In the genomic region with DNA sequence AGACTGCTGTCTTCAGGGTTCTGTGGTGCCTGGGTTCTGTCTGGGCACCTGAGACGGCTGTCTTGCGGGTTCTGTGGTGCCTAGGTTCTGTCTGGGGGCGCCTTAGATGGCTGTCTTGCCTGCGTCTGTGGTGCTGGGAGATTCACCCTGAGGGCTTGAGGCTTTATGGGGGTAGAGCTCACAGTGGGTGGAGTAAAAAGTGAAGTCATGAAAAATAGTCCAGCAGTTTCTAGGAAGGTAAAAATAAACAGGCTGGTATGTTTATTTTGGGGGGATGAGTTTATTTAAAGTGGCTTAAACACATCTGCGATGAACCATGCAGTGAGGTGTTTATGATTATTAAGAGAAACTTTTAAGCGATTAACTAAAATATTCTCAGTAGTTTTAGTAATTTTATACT, we compare ENCODE assay signal across 19 cellular contexts.
DNase-seq lines count a peak whose midpoint lies in the region; ATAC-seq, FAIRE-seq and TF ChIP-seq lines count a peak whose summit lies in the region.
"Had no signal": no experiment of that assay in that cellular context is flagged by ENCODE, and none has a peak within 500 bp of the region (broad histone marks: within the 10 kb centered on the region; RNA-seq: fewer than 3 reads in every experiment).

No MANE protein-coding gene starts in this region.

- intact Hi-C loops in esophagus muscularis mucosa (cut with DNase I) (loop anchor here (5.0 kb wide), 1 partner anchor 69 kb away; no protein-coding TSS in a partner anchor), psoas muscle (cut with DNase I) (no loop called here), HepG2 (cut with micrococcal nuclease; ENCODE audit: unreplicated experiment) (no loop called here)
- intact Hi-C loops in CD4-positive, alpha-beta T cell (cut with DNase I, micrococcal nuclease) = no loop called here

- H3K9me3 Mint-ChIP-seq in CD4-positive, alpha-beta T cell = no peaks in the 10 kb centered on the region
- H3K9me3 Mint-ChIP-seq: immature natural killer cell had no signal

- no peak overlapping the region for H2AFZ ChIP-seq in HepG2 (ENCODE audit: low read length)

- CTCF ChIA-PET in BJ (lab: Yijun Ruan, JAX) (interaction anchor here (1.1 to 1.2 kb wide), 2 partner anchors 12 to 23 kb away, joined by 3 read pairs; no protein-coding TSS in a partner anchor), HEK293 (lab: Yijun Ruan, JAX) (no interaction called here), HepG2 (lab: Yijun Ruan, JAX; ENCODE audit: low intra/inter-chr PET ratio, low total read pairs) (no interaction called here)
- CTCF ChIA-PET in CD4-positive, alpha-beta T cell (lab: Charles Lee) = no interaction called here

- no peaks in the 10 kb centered on the region for H4K20me1 ChIP-seq in HepG2 (ENCODE audit: insufficient read depth, low read length)

- H3K27ac ChIP-seq in HEK293 (ENCODE audit: extremely low read depth, low read depth, low read length) (no peak overlapping the region), esophagus muscularis mucosa (replicated peaks in 1 of 4) (peak overlapping the region; percentile 67 to 81 (median 74)), psoas muscle (peak overlapping the region; percentile 78), HepG2 (ENCODE audit: extremely low read length, insufficient read depth, low read length) (no peak overlapping the region)
- H3K27ac ChIP-seq in CD4-positive, alpha-beta T cell (ENCODE audit: low read depth, low read length) = no peak overlapping the region
- H3K27ac ChIP-seq: skin epidermis had no signal

- H3K36me3 ChIP-seq in BJ (ENCODE audit: control insufficient read depth, insufficient read depth, low read length) = peaks cover 8% of the 10 kb centered on the region
- H3K36me3 ChIP-seq in HEK293 (ENCODE audit: control insufficient read depth in 2 of 2, insufficient read depth in 1 of 2, low read length in 2 of 2) = no peaks in the 10 kb centered on the region
- peaks cover 6 to 38% (median 25%) of the 10 kb centered on the region in 4 donors for H3K36me3 ChIP-seq in esophagus muscularis mucosa
- peaks cover 0 to 4% of the 10 kb centered on the region in 2 donors for H3K36me3 ChIP-seq in psoas muscle (ENCODE audit: insufficient read depth in 1 of 2, low read depth in 1 of 2)
- no peaks in the 10 kb centered on the region for H3K36me3 ChIP-seq in HepG2 (replicated peaks in 1 of 2; ENCODE audit: control insufficient read depth in 1 of 2, insufficient read depth in 2 of 2, low read length in 2 of 2)

- H3K4me1 ChIP-seq in HEK293 (ENCODE audit: control insufficient read depth, insufficient read depth, low read length) (no peaks in the 10 kb centered on the region), esophagus muscularis mucosa (peaks cover 6 to 28% (median 24%) of the 10 kb centered on the region in 4 donors), psoas muscle (peaks cover 11% of the 10 kb centered on the region), HepG2 (ENCODE audit: insufficient read depth, low read length) (no peaks in the 10 kb centered on the region)

- no peaks in the 10 kb centered on the region for H3K79me2 ChIP-seq in HepG2 (ENCODE audit: insufficient read depth, low read length)

- H3K4me1 Mint-ChIP-seq in CD4-positive, alpha-beta T cell (ENCODE audit: low read depth) = no peaks in the 10 kb centered on the region
- H3K4me1 Mint-ChIP-seq: CD8-positive, alpha-beta memory T cell; immature natural killer cell had no signal

- POLR2A ChIA-PET in BJ (lab: Charles Lee) (no interaction called here), HEK293 (lab: Yijun Ruan, JAX) (no interaction called here), HepG2 (lab: Yijun Ruan, JAX) (no interaction called here)
- POLR2A ChIA-PET in CD4-positive, alpha-beta T cell (lab: Charles Lee) = no interaction called here

- H3K4me3 ChIP-seq in BJ (ENCODE audit: low read depth, low read length) (no peak overlapping the region), HEK293 (ENCODE audit: low read depth, low read length) (no peak overlapping the region), esophagus muscularis mucosa (no peak overlapping the region), psoas muscle (no peak overlapping the region), HepG2 (replicated peaks in 1 of 3; ENCODE audit: insufficient read depth in 1 of 3, low read depth in 2 of 3, low read length in 3 of 3) (no peak overlapping the region)
- H3K4me3 ChIP-seq: heart right ventricle, skin epidermis had no signal

- DNase-seq in BJ (ENCODE audit: low read depth) (peak; percentile 34), esophagus muscularis mucosa (ENCODE audit: extremely low spot score) (no peak), psoas muscle (no peak), midbrain (lab: John Stamatoyannopoulos, UW) (no peak), HepG2 (ENCODE audit: low spot score) (no peak)
- DNase-seq in CD4-positive, alpha-beta T cell = no peak
- no peak for DNase-seq in stimulated activated naive CD4-positive, alpha-beta T cell treated with Interleukin-2 at 50 U/mL for 16 hours (lab: John Stamatoyannopoulos, UW)
- DNase-seq: ACHN; CD8-positive, alpha-beta memory T cell; heart right ventricle; immature natural killer cell; NCI-H1092; NCI-H2029 treated with DMSO at 0.1 percent for 48 hours; NCI-H510A; stimulated activated CD4-positive, alpha-beta T cell treated with anti-CD3 and anti-CD28 coated beads, Interleukin-4, amount 100 ng/mL, for 1 hour had no signal

- ATAC-seq in psoas muscle (peak in 3 of 4 donors; percentile 58 to 65 (median 59)), HepG2 (no peak)
- ATAC-seq in CD4-positive, alpha-beta T cell (ENCODE audit: poor library complexity) = no peak
- ATAC-seq: activated CD4-positive, CD25-positive, alpha-beta regulatory T cell treated with anti-CD3 and anti-CD28 coated beads, Interleukin-2, amount 50 U/mL, for 24 hours; heart right ventricle had no signal

- FAIRE-seq in HepG2 (lab: Jason Lieb, UNC) = no peak
- FAIRE-seq: colon had no signal

- no peaks in the 10 kb centered on the region for H3K27me3 Mint-ChIP-seq in CD4-positive, alpha-beta T cell
- H3K27me3 Mint-ChIP-seq: CD8-positive, alpha-beta memory T cell had no signal

- H3K27ac Mint-ChIP-seq in CD4-positive, alpha-beta T cell = no peak overlapping the region
- H3K27ac Mint-ChIP-seq: immature natural killer cell had no signal

- TF ChIP-seq POLR2A in esophagus muscularis mucosa (IDR thresholded peaks at IDR 0.05; ENCODE audit: low read depth) (no peak), HepG2 (IDR thresholded peaks at IDR 0.05; ENCODE audit: insufficient read depth in 1 of 2, low read depth in 2 of 2, low read length in 2 of 2) (no peak)

- peaks cover 37% of the 10 kb centered on the region for H3K36me3 Mint-ChIP-seq in CD4-positive, alpha-beta T cell (ENCODE audit: low read depth)

- H3K9me3 ChIP-seq in HEK293 (ENCODE audit: control insufficient read depth, insufficient read depth, low read depth, low read length) = no peaks in the 10 kb centered on the region
- H3K9me3 ChIP-seq in esophagus muscularis mucosa = no peaks in the 10 kb centered on the region
- no peaks in the 10 kb centered on the region for H3K9me3 ChIP-seq in psoas muscle
- no peaks in the 10 kb centered on the region for H3K9me3 ChIP-seq in CD4-positive, alpha-beta T cell (ENCODE audit: control insufficient read depth, low read length)
- no peaks in the 10 kb centered on the region for H3K9me3 ChIP-seq in HepG2 (ENCODE audit: low read length)
- H3K9me3 ChIP-seq: heart right ventricle had no signal

- no peak overlapping the region for H3K4me3 Mint-ChIP-seq in CD4-positive, alpha-beta T cell
- H3K4me3 Mint-ChIP-seq: CD8-positive, alpha-beta memory T cell; immature natural killer cell had no signal

- WGBS in esophagus muscularis mucosa = 51% methylated on average over 6 of the region's 6 CpGs
- WGBS in psoas muscle, 3 donors = 82 to 92% (median 82%) methylated on average over 6 of the region's 6 CpGs
- WGBS in HepG2 (ENCODE audit: low lambda C conversion rate) = 90% methylated on average over 6 of the region's 6 CpGs

- in situ Hi-C loops in HepG2 (cut with HindIII; ENCODE audit: extremely low pct_ligation_motif_present, low pct_unique_long_range_greater_than_20kb) = no loop called here

- H3K27me3 ChIP-seq in BJ (ENCODE audit: control insufficient read depth, insufficient read depth, low read length) (no peaks in the 10 kb centered on the region), esophagus muscularis mucosa (no peaks in the 10 kb centered on the region), psoas muscle (ENCODE audit: insufficient read depth in 3 of 3, low read length in 2 of 3) (no peaks in the 10 kb centered on the region), HepG2 (ENCODE audit: control insufficient read depth in 1 of 2, insufficient read depth in 2 of 2, low read length in 2 of 2) (no peaks in the 10 kb centered on the region)
- no peaks in the 10 kb centered on the region for H3K27me3 ChIP-seq in CD4-positive, alpha-beta T cell (ENCODE audit: control insufficient read depth, insufficient read depth, low read length)
- H3K27me3 ChIP-seq: heart right ventricle had no signal

- no peak overlapping the region for H3K4me2 ChIP-seq in HepG2 (ENCODE audit: low read depth, low read length)

- TF ChIP-seq RAD21 in HepG2 (CRISPR knock-in tag; IDR thresholded peaks at IDR 0.05) = no peak

- no TSS peak for BruUV-seq in HepG2 (replicated peaks; lab: Mats Ljungman, UMichigan)

- H3K9ac ChIP-seq in HepG2 (ENCODE audit: insufficient read depth, low read depth, low read length) = no peak overlapping the region

- no peak for TF ChIP-seq CTCF in BJ (IDR thresholded peaks at IDR 0.05; ENCODE audit: insufficient read depth, low read depth, low read length)
- no peak for TF ChIP-seq CTCF in HEK293 (tag by site-specific recombination; IDR thresholded peaks at IDR 0.05)
- TF ChIP-seq CTCF in esophagus muscularis mucosa (IDR thresholded peaks at IDR 0.05) = no peak
- no peak for TF ChIP-seq CTCF in psoas muscle (IDR thresholded peaks at IDR 0.05)
- TF ChIP-seq CTCF in CD4-positive, alpha-beta T cell (IDR thresholded peaks at IDR 0.05) = no peak
- TF ChIP-seq CTCF in HepG2 (CRISPR knock-in tag; IDR thresholded peaks at IDR 0.05) = no peak

- TF ChIP-seq EP300 in esophagus muscularis mucosa (IDR thresholded peaks at IDR 0.05) = no peak
- no peak for TF ChIP-seq EP300 in HepG2 (IDR thresholded peaks at IDR 0.05; ENCODE audit: low read depth in 2 of 2, low read length in 2 of 2)
- no peak for TF ChIP-seq EP300 in HepG2 (CRISPR knock-in tag; IDR thresholded peaks at IDR 0.05; ENCODE audit: borderline replicate concordance)

TF ChIP-seq in HEK293, 187 proteins besides CTCF, POLR2A, EP300 and RAD21 (continues in another document):
- TF ChIP-seq KLF1 (tag by site-specific recombination; IDR thresholded peaks at IDR 0.05) = 0 out of 2 replicates have a peak, but pooled peaks have one; percentile 14

TF ChIP-seq in HepG2, 621 proteins besides CTCF, POLR2A, EP300 and RAD21 (continues in another document):
- TF ChIP-seq HNRNPUL1 (IDR thresholded peaks at IDR 0.05; ENCODE audit: low read depth, low read length) (no peak), IRX3 (CRISPR knock-in tag; IDR thresholded peaks at IDR 0.05; ENCODE audit: borderline replicate concordance, low read depth) (no peak)

Comparison
In these comparisons a context has a peak if more than half of its experiments do, and no peak if none do; other contexts are left out.
1. H3K27ac ChIP-seq: peak in esophagus muscularis mucosa (4 of 4) and psoas muscle (single experiment); none in HEK293 (single experiment), CD4-positive, alpha-beta T cell (single experiment) and HepG2 (single experiment).
2. ATAC-seq: peak in psoas muscle (3 of 4); none in CD4-positive, alpha-beta T cell (single experiment) and HepG2 (single experiment).